ENCODE assay signal across 29 cellular contexts in genomic region chrX:79854469-79854868, GRCh38.
"Had no signal": no experiment of that assay in that cellular context is flagged by ENCODE, and none has a peak within 500 bp of the region (broad histone marks: within the 10 kb centered on the region; RNA-seq: fewer than 3 reads in every experiment).

No MANE protein-coding gene starts in this region.

- H3K4me3 ChIP-seq: colonic mucosa, coronary artery, dorsolateral prefrontal cortex, esophagus muscularis mucosa, esophagus squamous epithelium, gastrocnemius medialis, gastroesophageal sphincter, heart left ventricle, heart right ventricle had no signal

- DNase-seq: colonic mucosa; cortex of kidney; dermis blood vessel endothelial cell; dorsolateral prefrontal cortex; effector CD4-positive, alpha-beta T cell; effector CD8-positive, alpha-beta T cell; effector memory CD4-positive, alpha-beta T cell; effector memory CD8-positive, alpha-beta T cell; endodermal cell; erythroblast; esophagus squamous epithelium; foreskin fibroblast; foreskin keratinocyte; foreskin melanocyte; gastrocnemius medialis; glutamatergic neuron; head of caudate nucleus; heart left ventricle; heart right ventricle had no signal

- FAIRE-seq: colon, endometrium, endothelial cell of umbilical vein, frontal cortex had no signal

- H3K4me1 Mint-ChIP-seq: endodermal cell had no signal

- H3K4me1 ChIP-seq: colonic mucosa, esophagus muscularis mucosa, esophagus squamous epithelium, foreskin keratinocyte, gastrocnemius medialis, gastroesophageal sphincter, heart left ventricle, heart right ventricle had no signal

- H3K27ac Mint-ChIP-seq: dendritic cell treated with granulocyte-macrophage colony-stimulating factor and Interleukin-4, amounts not matched to agents 40 ng/mL and 50 ng/mL, for 4 days; effector memory CD8-positive, alpha-beta T cell; endodermal cell had no signal

- H3K27me3 ChIP-seq: colonic mucosa, esophagus muscularis mucosa, esophagus squamous epithelium, foreskin keratinocyte, gastrocnemius medialis, gastroesophageal sphincter, heart left ventricle had no signal

- H3K27me3 Mint-ChIP-seq: dendritic cell treated with granulocyte-macrophage colony-stimulating factor and Interleukin-4, amounts not matched to agents 40 ng/mL and 50 ng/mL, for 4 days; effector memory CD8-positive, alpha-beta T cell had no signal

- H3K36me3 ChIP-seq: colonic mucosa, esophagus muscularis mucosa, esophagus squamous epithelium, gastrocnemius medialis, gastroesophageal sphincter, heart left ventricle, heart right ventricle had no signal

- H3K4me3 Mint-ChIP-seq: dendritic cell treated with granulocyte-macrophage colony-stimulating factor and Interleukin-4, amounts not matched to agents 40 ng/mL and 50 ng/mL, for 4 days; effector memory CD8-positive, alpha-beta T cell; endodermal cell had no signal

- H3K9me3 Mint-ChIP-seq: dendritic cell treated with granulocyte-macrophage colony-stimulating factor and Interleukin-4, amounts not matched to agents 40 ng/mL and 50 ng/mL, for 4 days had no signal

- ATAC-seq: effector memory CD8-positive, alpha-beta T cell; esophagus mucosa; foreskin keratinocyte; gastrocnemius medialis; gastroesophageal sphincter; heart left ventricle; heart right ventricle had no signal

- H3K27ac ChIP-seq: colonic mucosa, coronary artery, dorsolateral prefrontal cortex, epithelial cell of prostate, esophagus muscularis mucosa, esophagus squamous epithelium, foreskin keratinocyte, gastrocnemius medialis, gastroesophageal sphincter, heart left ventricle, heart right ventricle had no signal

- H3K9me3 ChIP-seq: colonic mucosa, esophagus muscularis mucosa, esophagus squamous epithelium, gastrocnemius medialis, gastroesophageal sphincter, heart right ventricle had no signal
